ENCODE assay signal across 11 cellular contexts in the genomic region with DNA sequence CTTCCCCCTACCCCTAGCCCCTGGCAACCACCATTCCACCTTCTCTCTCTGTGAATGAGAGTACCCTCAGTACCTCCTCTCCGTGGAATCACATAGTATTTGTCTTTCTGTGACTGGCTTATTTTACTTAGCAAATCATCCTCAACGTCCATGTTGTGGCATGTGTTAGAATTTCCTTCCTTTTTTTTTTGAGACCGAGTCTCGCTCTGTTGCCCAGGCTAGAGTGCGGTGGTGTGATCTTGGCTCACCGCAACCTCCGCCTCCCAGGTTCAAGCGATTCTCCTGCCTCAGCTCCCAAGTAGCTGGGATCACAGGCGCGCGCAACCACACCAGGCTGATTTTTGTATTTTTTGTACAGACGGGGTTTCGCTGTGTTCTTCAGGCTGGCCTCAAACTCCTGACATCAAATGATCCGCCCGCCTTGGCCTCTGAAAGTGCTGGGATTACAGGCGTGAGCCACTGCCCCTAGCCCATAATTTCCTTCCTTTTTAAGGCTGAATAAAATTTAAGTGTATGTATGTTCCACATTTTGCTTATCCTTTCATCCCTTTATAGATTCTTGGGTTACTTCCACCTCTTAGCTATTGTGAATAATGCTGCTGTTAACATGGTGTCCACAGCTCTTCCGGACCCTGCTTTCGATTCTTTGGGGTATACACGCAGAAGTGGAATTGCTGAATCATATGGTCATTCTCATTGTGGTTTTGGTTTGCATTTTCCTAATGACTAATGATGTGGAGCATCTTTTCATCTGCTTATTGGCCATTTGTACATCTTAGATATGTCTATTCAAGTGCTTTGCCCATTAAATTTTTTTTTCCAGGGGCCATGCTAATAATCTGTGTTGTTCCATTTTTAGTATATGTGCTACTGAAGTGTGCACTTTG. TPM values are rescaled to one million over a fixed set of nuclear protein-coding genes. Genes with fewer than 3 reads are reported as not detected.
A peak's percentile ranks its signal among the peaks of the same experiment; 100 is the strongest.
DNase-seq lines count a peak whose midpoint lies in the region; ATAC-seq, FAIRE-seq and TF ChIP-seq lines count a peak whose summit lies in the region.
"Had no signal": no experiment of that assay in that cellular context is flagged by ENCODE, and none has a peak within 500 bp of the region (broad histone marks: within the 10 kb centered on the region; RNA-seq: fewer than 3 reads in every experiment).

No MANE protein-coding gene starts in this region.

- H3K4me3 ChIP-seq in mucosa of descending colon: no peak overlapping the region
- H3K4me3 ChIP-seq: lung had no signal

- ATAC-seq in HG02885 (IDR thresholded peaks at IDR 0.05; ENCODE audit: poor library complexity, unreplicated experiment): peak; percentile 82
- ATAC-seq in activated B cell treated with CpG ODN at 0.5 μM for 24 hours (ENCODE audit: low read depth): peak; percentile 68
- ATAC-seq in stimulated activated naive CD8-positive, alpha-beta T cell treated with anti-CD3 and anti-CD28 coated beads, Interleukin-15, amount 100 ng/mL, for 72 hours: no peak
- no peak for ATAC-seq in mucosa of descending colon

- POLR2A ChIA-PET in activated B cell treated with CpG ODN at 0.5 μM for 24 hours (lab: Charles Lee): interaction anchor here (0.6 kb wide), 1 partner anchor 1043 kb away, joined by 8 read pairs; no protein-coding TSS in a partner anchor

- intact Hi-C loops in activated B cell treated with CpG ODN at 0.5 μM for 24 hours (cut with micrococcal nuclease) (no loop called here), mucosa of descending colon (cut with DNase I, micrococcal nuclease) (no loop called here)

- peaks cover 6% of the 10 kb centered on the region for H3K4me1 Mint-ChIP-seq in activated T-cell treated with anti-CD3 and anti-CD28 coated beads, Interleukin-2, amount 50 U/mL, for 24 hours (ENCODE audit: low read depth)
- peaks cover 12% of the 10 kb centered on the region for H3K4me1 Mint-ChIP-seq in activated B cell treated with CpG ODN at 0.5 μM for 24 hours
- H3K4me1 Mint-ChIP-seq in stimulated activated naive CD8-positive, alpha-beta T cell treated with anti-CD3 and anti-CD28 coated beads, Interleukin-15, amount 100 ng/mL, for 72 hours: peaks cover 9% of the 10 kb centered on the region

- TF ChIP-seq CTCF in activated B cell treated with CpG ODN at 0.5 μM for 24 hours (IDR thresholded peaks at IDR 0.05): no peak
- no peak for TF ChIP-seq CTCF in mucosa of descending colon (IDR thresholded peaks at IDR 0.05)

- no peaks in the 10 kb centered on the region for H3K4me1 ChIP-seq in mucosa of descending colon (ENCODE audit: low read depth)

- H3K9me3 ChIP-seq in mucosa of descending colon: no peaks in the 10 kb centered on the region

- H3K36me3 ChIP-seq in mucosa of descending colon (ENCODE audit: low read depth): no peaks in the 10 kb centered on the region

- CTCF ChIA-PET in activated B cell treated with CpG ODN at 0.5 μM for 24 hours (lab: Charles Lee): no interaction called here

- no peaks in the 10 kb centered on the region for H3K9me3 Mint-ChIP-seq in activated T-cell treated with anti-CD3 and anti-CD28 coated beads, Interleukin-2, amount 50 U/mL, for 24 hours
- H3K9me3 Mint-ChIP-seq in activated B cell treated with CpG ODN at 0.5 μM for 24 hours: no peaks in the 10 kb centered on the region
- H3K9me3 Mint-ChIP-seq in stimulated activated naive CD8-positive, alpha-beta T cell treated with anti-CD3 and anti-CD28 coated beads, Interleukin-15, amount 100 ng/mL, for 72 hours: peaks cover 0 to 5% of the 10 kb centered on the region in 2 donors

- peaks cover 68% of the 10 kb centered on the region for H3K36me3 Mint-ChIP-seq in activated T-cell treated with anti-CD3 and anti-CD28 coated beads, Interleukin-2, amount 50 U/mL, for 24 hours (ENCODE audit: low read depth)
- peaks cover 16% of the 10 kb centered on the region for H3K36me3 Mint-ChIP-seq in activated B cell treated with CpG ODN at 0.5 μM for 24 hours (ENCODE audit: low read depth)

- no peak overlapping the region for H3K4me3 Mint-ChIP-seq in activated T-cell treated with anti-CD3 and anti-CD28 coated beads, Interleukin-2, amount 50 U/mL, for 24 hours
- peak overlapping the region; percentile 39 for H3K4me3 Mint-ChIP-seq in activated B cell treated with CpG ODN at 0.5 μM for 24 hours
- H3K4me3 Mint-ChIP-seq in stimulated activated naive CD8-positive, alpha-beta T cell treated with anti-CD3 and anti-CD28 coated beads, Interleukin-15, amount 100 ng/mL, for 72 hours: no peak overlapping the region

- peak overlapping the region; percentile 44 for H3K27ac Mint-ChIP-seq in activated T-cell treated with anti-CD3 and anti-CD28 coated beads, Interleukin-2, amount 50 U/mL, for 24 hours
- H3K27ac Mint-ChIP-seq in activated B cell treated with CpG ODN at 0.5 μM for 24 hours: peak overlapping the region; percentile 60
- peak overlapping the region; percentile 14 to 42 for H3K27ac Mint-ChIP-seq in stimulated activated naive CD8-positive, alpha-beta T cell treated with anti-CD3 and anti-CD28 coated beads, Interleukin-15, amount 100 ng/mL, for 72 hours

- DNase-seq in activated T-cell treated with anti-CD3 and anti-CD28 coated beads, Interleukin-2, amount 50 U/mL, for 24 hours: no peak
- DNase-seq in activated T-cell treated with anti-CD3 and anti-CD28 coated beads, Interleukin-2, amount 50 U/mL, for 1 hour: no peak
- DNase-seq in activated B cell treated with CpG ODN at 0.5 μM for 24 hours (no peak), NCI-H1417 (lab: John Stamatoyannopoulos, UW) (no peak), HTR-8/SVneo (ENCODE audit: insufficient read length, low spot score) (no peak), mucosa of descending colon (no peak)
- DNase-seq in stimulated activated naive CD8-positive, alpha-beta T cell treated with anti-CD3 and anti-CD28 coated beads, Interleukin-15, amount 100 ng/mL, for 72 hours: no peak
- DNase-seq: activated CD4-positive, alpha-beta T cell treated with anti-CD3 and anti-CD28 coated beads, Interleukin-2, amount 50 U/mL, for 4 hours; NCI-H510A had no signal

- no peaks in the 10 kb centered on the region for H3K27me3 Mint-ChIP-seq in activated T-cell treated with anti-CD3 and anti-CD28 coated beads, Interleukin-2, amount 50 U/mL, for 24 hours
- no peaks in the 10 kb centered on the region for H3K27me3 Mint-ChIP-seq in activated B cell treated with CpG ODN at 0.5 μM for 24 hours
- H3K27me3 Mint-ChIP-seq in stimulated activated naive CD8-positive, alpha-beta T cell treated with anti-CD3 and anti-CD28 coated beads, Interleukin-15, amount 100 ng/mL, for 72 hours: no peaks in the 10 kb centered on the region

- no peak for FAIRE-seq in HTR-8/SVneo (lab: Jason Lieb, UNC)

RNA-seq across cellular contexts. Expression of a gene that starts 32.3 kb away (rescaled TPM):
- total RNA-seq in activated B cell treated with CpG ODN at 0.5 μM for 24 hours (1.3 and 1.4 TPM in 2 replicates), mucosa of descending colon (10 to 100 TPM; 48.5 to 84.0 (median 50.2) TPM)

RNA-seq across cellular contexts. Expression of a gene that starts 32.3 kb away (rescaled TPM):
- total RNA-seq in activated B cell treated with CpG ODN at 0.5 μM for 24 hours (242 and 281 TPM in 2 replicates), mucosa of descending colon (100 to 1,000 TPM; 135 to 200 (median 186) TPM)

RNA-seq across cellular contexts. Expression of a gene that starts 53.2 kb away (rescaled TPM):
- total RNA-seq in activated B cell treated with CpG ODN at 0.5 μM for 24 hours (2.2 and 2.5 TPM in 2 replicates), mucosa of descending colon (under 1 TPM; 0.19 to 0.51 (median 0.35) TPM)

Comparison
In these comparisons a context has a peak if more than half of its experiments do, and no peak if none do; other contexts are left out.
1. ATAC-seq: peak in HG02885 (single experiment) and activated B cell treated with CpG ODN at 0.5 μM for 24 hours (single experiment); none in stimulated activated naive CD8-positive, alpha-beta T cell treated with anti-CD3 and anti-CD28 coated beads, Interleukin-15, amount 100 ng/mL, for 72 hours (single experiment) and mucosa of descending colon (single experiment).
2. RNA of a gene that starts 32.3 kb away (total RNA-seq): 48.5 to 84.0 TPM in mucosa of descending colon; 1.3 to 1.4 TPM in activated B cell treated with CpG ODN at 0.5 μM for 24 hours; every median in the first group is over 10 times any median in the second.
3. Peak in every context shown above with its lines, with median percentiles within 50 percentile points of each other: H3K27ac Mint-ChIP-seq.